ENCODE assay signal across 8 cellular contexts in genomic region chr6:143397229-143398222, GRCh38. TPM values are rescaled to one million over a fixed set of nuclear protein-coding genes. Genes with fewer than 3 reads are reported as not detected.
A peak's percentile ranks its signal among the peaks of the same experiment; 100 is the strongest.
DNase-seq lines count a peak whose midpoint lies in the region; ATAC-seq, FAIRE-seq and TF ChIP-seq lines count a peak whose summit lies in the region.
"Had no signal": no experiment of that assay in that cellular context is flagged by ENCODE, and none has a peak within 500 bp of the region (broad histone marks: within the 10 kb centered on the region; RNA-seq: fewer than 3 reads in every experiment).

No MANE protein-coding gene starts in this region.

- H3K27ac ChIP-seq in prostate gland: no peak overlapping the region

- ATAC-seq in HG02763 (IDR thresholded peaks at IDR 0.05; ENCODE audit: unreplicated experiment) (no peak), GM21381 (IDR thresholded peaks at IDR 0.05; ENCODE audit: unreplicated experiment) (no peak)
- ATAC-seq: Panc1 had no signal

- intact Hi-C loops in prostate gland (cut with DNase I): no loop called here

- DNase-seq in H54 (ENCODE audit: insufficient read length, low spot score): peak; percentile 49
- peak; percentile 33 for DNase-seq in RKO (ENCODE audit: low spot score)
- peak; percentile 61 for DNase-seq in fibroblast of peridontal ligament (ENCODE audit: extremely low read depth)
- DNase-seq in prostate gland (ENCODE audit: low spot score): peak; percentile 68
- no peak for DNase-seq in activated CD4-positive, alpha-beta T cell treated with anti-CD3 and anti-CD28 coated beads for 4 hours

- no peaks in the 10 kb centered on the region for H3K27me3 ChIP-seq in prostate gland (replicated peaks; ENCODE audit: insufficient read depth)

- TF ChIP-seq CTCF in prostate gland (IDR thresholded peaks at IDR 0.05): no peak

- H3K4me3 ChIP-seq in prostate gland: no peak overlapping the region

- no peaks in the 10 kb centered on the region for H3K4me1 ChIP-seq in prostate gland (replicated peaks)

- no peaks in the 10 kb centered on the region for H3K9me3 ChIP-seq in prostate gland

- H3K36me3 ChIP-seq in prostate gland: no peaks in the 10 kb centered on the region

- TF ChIP-seq POLR2A in H54 (IDR thresholded peaks at IDR 0.05; ENCODE audit: low read depth, low read length): no peak
- TF ChIP-seq POLR2A in prostate gland (IDR thresholded peaks at IDR 0.05): no peak

- no peak for FAIRE-seq in H54 (lab: Jason Lieb, UNC)

- WGBS in prostate gland: 47% methylated on average over 16 of the region's 16 CpGs

RNA-seq across cellular contexts. Expression of gene ADAT2, which starts 53.0 kb away (rescaled TPM):
- 1 to 10 TPM; 3.2 to 4.2 TPM for total RNA-seq in prostate gland

RNA-seq across cellular contexts. Expression of gene PEX3, which starts 53.1 kb away (rescaled TPM):
- 10 to 100 TPM; 16.0 to 23.7 TPM for total RNA-seq in prostate gland

Comparison
In these comparisons a context has a peak if more than half of its experiments do, and no peak if none do; other contexts are left out.
1. DNase-seq: peak in H54 (single experiment), RKO (single experiment), fibroblast of peridontal ligament (single experiment) and prostate gland (single experiment); none in activated CD4-positive, alpha-beta T cell treated with anti-CD3 and anti-CD28 coated beads for 4 hours (0 of 2).